1 cellular context compared by ENCODE assay signal in genomic region chr3:112413722-112414121, GRCh38.
TF ChIP-seq lines count a peak whose summit lies in the region.

No MANE protein-coding gene starts in this region.

TF ChIP-seq in H1, 55 proteins besides CTCF, POLR2A, EP300 and RAD21:
- TF ChIP-seq RFX5 (IDR thresholded peaks at IDR 0.05; ENCODE audit: borderline replicate concordance, low read depth, low read length): no peak
- TF ChIP-seq SIX5 (IDR thresholded peaks at IDR 0.05; ENCODE audit: low read depth, low read length): no peak
- TF ChIP-seq GTF2F1 (IDR thresholded peaks at IDR 0.05; ENCODE audit: borderline replicate concordance, low read depth, low read length): no peak
- no peak for TF ChIP-seq MAFK (IDR thresholded peaks at IDR 0.05; ENCODE audit: low read depth, low read length)
- no peak for TF ChIP-seq ATF2 (IDR thresholded peaks at IDR 0.05; ENCODE audit: low read length)
- no peak for TF ChIP-seq USF2 (IDR thresholded peaks at IDR 0.05; ENCODE audit: low read length)
- no peak for TF ChIP-seq EGR1 (IDR thresholded peaks at IDR 0.05; ENCODE audit: borderline replicate concordance, low read depth, low read length)
- no peak for TF ChIP-seq BACH1 (IDR thresholded peaks at IDR 0.05; ENCODE audit: low read length)
- no peak for TF ChIP-seq NRF1 (IDR thresholded peaks at IDR 0.05; ENCODE audit: low read depth, low read length)
- TF ChIP-seq YY1 (IDR thresholded peaks at IDR 0.05; ENCODE audit: low read depth, low read length): no peak
- TF ChIP-seq TAF1 (IDR thresholded peaks at IDR 0.05; ENCODE audit: low read depth, low read length): no peak
- no peak for TF ChIP-seq SIN3A (conservative IDR thresholded peaks at IDR 0.05 in 1 of 2, IDR thresholded peaks at IDR 0.05 in 1 of 2; ENCODE audit: low read depth in 1 of 2, low read length in 2 of 2)
- no peak for TF ChIP-seq SP4 (IDR thresholded peaks at IDR 0.05; ENCODE audit: low read length)
- TF ChIP-seq RXRA (IDR thresholded peaks at IDR 0.05; ENCODE audit: insufficient read depth, low read depth, low read length): no peak
- no peak for TF ChIP-seq BCL11A (IDR thresholded peaks at IDR 0.05; ENCODE audit: low read depth in 2 of 2, low read length in 2 of 2)
- TF ChIP-seq ASH2L (IDR thresholded peaks at IDR 0.05; ENCODE audit: low read length): no peak
- no peak for TF ChIP-seq SP1 (IDR thresholded peaks at IDR 0.05; ENCODE audit: low read depth, low read length)
- no peak for TF ChIP-seq ZNF274 (IDR thresholded peaks at IDR 0.05; ENCODE audit: borderline replicate concordance, extremely low read depth, low read length)
